14 cellular contexts compared by ENCODE assay signal in genomic region chr17:59199398-59199797, GRCh38. TPM values are rescaled to one million over a fixed set of nuclear protein-coding genes. Genes with fewer than 3 reads are reported as not detected.
A peak's percentile ranks its signal among the peaks of the same experiment; 100 is the strongest.
DNase-seq lines count a peak whose midpoint lies in the region; ATAC-seq and TF ChIP-seq lines count a peak whose summit lies in the region.
"Had no signal": no experiment of that assay in that cellular context is flagged by ENCODE, and none has a peak within 500 bp of the region (broad histone marks: within the 10 kb centered on the region; RNA-seq: fewer than 3 reads in every experiment).

No MANE protein-coding gene starts in this region.

- intact Hi-C loops in Caco-2 (cut with micrococcal nuclease; ENCODE audit: unreplicated experiment) = no loop called here

- CTCF ChIA-PET in Caco-2 (lab: Charles Lee) = no interaction called here

- ATAC-seq in GM19395 (IDR thresholded peaks at IDR 0.05; ENCODE audit: unreplicated experiment) (no peak), esophagus mucosa (no peak)

- no peaks in the 10 kb centered on the region for H3K4me1 ChIP-seq in Caco-2

- H3K36me3 Mint-ChIP-seq in Caco-2 (ENCODE audit: insufficient read depth, unreplicated experiment) (peaks cover 60% of the 10 kb centered on the region), HFFc6 (ENCODE audit: low read depth) (no peaks in the 10 kb centered on the region; the same call in 1 of the 2 replicates), nephron progenitor cell (ENCODE audit: low read depth) (peaks cover 37% of the 10 kb centered on the region)
- H3K36me3 Mint-ChIP-seq: CD4-positive, alpha-beta memory T cell had no signal

- BruUV-seq in Caco-2 (replicated peaks; lab: Mats Ljungman, UMichigan) = no TSS peak

- no peaks in the 10 kb centered on the region for H3K9me3 Mint-ChIP-seq in Caco-2 (ENCODE audit: unreplicated experiment)
- no peaks in the 10 kb centered on the region for H3K9me3 Mint-ChIP-seq in HFFc6
- no peaks in the 10 kb centered on the region for H3K9me3 Mint-ChIP-seq in nephron progenitor cell
- H3K9me3 Mint-ChIP-seq: CD4-positive, alpha-beta memory T cell had no signal

- no peaks in the 10 kb centered on the region for H3K4me1 Mint-ChIP-seq in Caco-2 (ENCODE audit: low read depth, unreplicated experiment)
- H3K4me1 Mint-ChIP-seq in HFFc6 (ENCODE audit: low read depth) = no peaks in the 10 kb centered on the region
- H3K4me1 Mint-ChIP-seq in nephron progenitor cell = no peaks in the 10 kb centered on the region
- H3K4me1 Mint-ChIP-seq: CD4-positive, alpha-beta memory T cell had no signal

- H3K27me3 ChIP-seq in Caco-2 (replicated peaks; ENCODE audit: control insufficient read depth, insufficient read depth, low read length) = no peaks in the 10 kb centered on the region

- H3K4me3 Mint-ChIP-seq in Caco-2 (ENCODE audit: unreplicated experiment) = no peak overlapping the region
- no peak overlapping the region for H3K4me3 Mint-ChIP-seq in HFFc6
- no peak overlapping the region for H3K4me3 Mint-ChIP-seq in nephron progenitor cell
- H3K4me3 Mint-ChIP-seq: CD4-positive, alpha-beta memory T cell had no signal

- no peak overlapping the region for H3K4me3 ChIP-seq in Caco-2 (ENCODE audit: low read depth, low read length)
- H3K4me3 ChIP-seq: GM23248 had no signal

- DNase-seq in Caco-2 = no peak
- DNase-seq in HFFc6 = no peak
- DNase-seq in nephron progenitor cell = no peak
- no peak for DNase-seq in effector CD4-positive, alpha-beta T cell
- DNase-seq: C1 segment of cervical spinal cord; CD4-positive, alpha-beta memory T cell; COR-L47; DMS153; DND-41; GM23248; H7; HCEC 1CT had no signal

- no peaks in the 10 kb centered on the region; the same call in none of the 2 replicates for H3K36me3 ChIP-seq in Caco-2 (ENCODE audit: control insufficient read depth, insufficient read depth, low read length)

- H3K27ac Mint-ChIP-seq in Caco-2 (ENCODE audit: unreplicated experiment) (peak overlapping the region; percentile 24), HFFc6 (peak overlapping the region; percentile 20; the same call in 1 of the 2 replicates), nephron progenitor cell (peak overlapping the region; percentile 49)

- POLR2A ChIA-PET in Caco-2 (lab: Charles Lee) = no interaction called here

- TF ChIP-seq CTCF in Caco-2 (IDR thresholded peaks at IDR 0.05; ENCODE audit: insufficient read depth in 1 of 2, low read depth in 1 of 2, low read length in 1 of 2, severe bottlenecking in 1 of 2, unreplicated experiment in 1 of 2) = no peak
- TF ChIP-seq CTCF in HFFc6 (IDR thresholded peaks at IDR 0.05) = no peak
- TF ChIP-seq CTCF in nephron progenitor cell (IDR thresholded peaks at IDR 0.05) = no peak

- H3K27me3 Mint-ChIP-seq in Caco-2 (ENCODE audit: insufficient read depth, unreplicated experiment) (no peaks in the 10 kb centered on the region), HFFc6 (ENCODE audit: insufficient read depth) (no peaks in the 10 kb centered on the region; the same call in 1 of the 2 replicates), nephron progenitor cell (ENCODE audit: low read depth, poor library complexity) (no peaks in the 10 kb centered on the region)
- H3K27me3 Mint-ChIP-seq: CD4-positive, alpha-beta memory T cell had no signal

- no peaks in the 10 kb centered on the region for H3K9me3 ChIP-seq in Caco-2

RNA-seq across cellular contexts. Expression of gene SMG8, which starts 10.4 kb away (rescaled TPM):
- total RNA-seq in Caco-2 (2022) (18.9 and 21.1 TPM in 2 replicates), esophagus mucosa (7.6 TPM)
- 10 to 100 TPM; 15.6 to 22.2 (median 18.5) TPM for total RNA-seq in HFFc6 (2021; fragmentation: NEBNext Ultra II Directional; extraction: Animal tissue kit (Norgen Biotek cat#: 25700))

RNA-seq across cellular contexts. Expression of gene GDPD1, which starts 20.9 kb away (rescaled TPM):
- 1.2 and 2.9 TPM in 2 replicates for total RNA-seq in Caco-2 (2022)
- 1 to 10 TPM in 3 of 6 experiments, under 1 TPM in 3; 0.43 to 1.4 (median 1.1) TPM for total RNA-seq in HFFc6 (2021; fragmentation: NEBNext Ultra II Directional; extraction: Animal tissue kit (Norgen Biotek cat#: 25700))
- 0.96 TPM for total RNA-seq in esophagus mucosa

RNA-seq across cellular contexts. Expression of gene PRR11, which starts 43.9 kb away (rescaled TPM):
- total RNA-seq in Caco-2 (2022) (80.2 and 89.9 TPM in 2 replicates), esophagus mucosa (25.4 TPM)
- 10 to 100 TPM; 30.8 to 78.9 (median 72.7) TPM for total RNA-seq in HFFc6 (2021; fragmentation: NEBNext Ultra II Directional; extraction: Animal tissue kit (Norgen Biotek cat#: 25700))

RNA-seq across cellular contexts. Expression of gene SKA2, which starts 44.4 kb away (rescaled TPM):
- total RNA-seq in Caco-2 (2022) (119 TPM in 2 replicates), esophagus mucosa (36.7 TPM)
- 100 to 1,000 TPM in 1 of 6 experiments, 10 to 100 TPM in 5; 65.4 to 102 (median 96.6) TPM for total RNA-seq in HFFc6 (2021; fragmentation: NEBNext Ultra II Directional; extraction: Animal tissue kit (Norgen Biotek cat#: 25700))
